Comparison of ENCODE assay signal across 8 cellular contexts in genomic region chr11:95338430-95338991, GRCh38.
DNase-seq lines count a peak whose midpoint lies in the region; ATAC-seq and TF ChIP-seq lines count a peak whose summit lies in the region.

No MANE protein-coding gene starts in this region.

- H3K36me3 ChIP-seq in esophagus squamous epithelium = no peaks in the 10 kb centered on the region

- DNase-seq in DMS 273 (lab: John Stamatoyannopoulos, UW; ENCODE audit: unreplicated experiment) (peak; percentile 79), NCI-H69 (lab: John Stamatoyannopoulos, UW) (peak; percentile 80), esophagus squamous epithelium (lab: John Stamatoyannopoulos, UW) (no peak), nucleus accumbens (lab: John Stamatoyannopoulos, UW) (peak in 31 of 56 donors; percentile 7 to 70 (median 31)), EL (no peak)

- no peaks in the 10 kb centered on the region for H3K9me3 ChIP-seq in esophagus squamous epithelium

- peak overlapping the region; percentile 81 to 91 (median 88) for H3K27ac ChIP-seq in esophagus squamous epithelium

- no peak overlapping the region for H3K4me3 ChIP-seq in esophagus squamous epithelium

- intact Hi-C loops in esophagus squamous epithelium (cut with DNase I) = no loop called here

- no peak for ATAC-seq in HG03457 (IDR thresholded peaks at IDR 0.05; ENCODE audit: unreplicated experiment)
- ATAC-seq in GM21619 (IDR thresholded peaks at IDR 0.05; ENCODE audit: unreplicated experiment) = no peak
- ATAC-seq in HG03135 (IDR thresholded peaks at IDR 0.05; ENCODE audit: unreplicated experiment) = no peak

- peaks cover 26 to 61% (median 37%) of the 10 kb centered on the region in 3 donors for H3K4me1 ChIP-seq in esophagus squamous epithelium

- no peaks in the 10 kb centered on the region for H3K27me3 ChIP-seq in esophagus squamous epithelium

- 23 to 30% methylated on average over 4 of the region's 4 CpGs for WGBS in esophagus squamous epithelium, 2 donors

- TF ChIP-seq POLR2A in esophagus squamous epithelium (IDR thresholded peaks at IDR 0.05) = no peak

- TF ChIP-seq CTCF in esophagus squamous epithelium (IDR thresholded peaks at IDR 0.05) = no peak

Comparison
In these comparisons a context has a peak if more than half of its experiments do, and no peak if none do; other contexts are left out.
1. DNase-seq: peak in DMS 273 (single experiment), NCI-H69 (single experiment) and nucleus accumbens (31 of 56); none in esophagus squamous epithelium (single experiment) and EL (single experiment).